In genomic region chr12:131027876-131028586, GRCh38 we compare ENCODE assay signal across 19 cellular contexts.
"Had no signal": no experiment of that assay in that cellular context is flagged by ENCODE, and none has a peak within 500 bp of the region (broad histone marks: within the 10 kb centered on the region; RNA-seq: fewer than 3 reads in every experiment).

No MANE protein-coding gene starts in this region.

- H3K36me3 ChIP-seq: ascending aorta, breast epithelium, prostate gland, thoracic aorta, vagina had no signal

- H3K27me3 ChIP-seq: ascending aorta, breast epithelium, vagina had no signal

- ATAC-seq: natural killer cell treated with Interleukin-12 subunit alpha and Interleukin-12 subunit beta and Interleukin-15 and Interleukin-18, amount 100 ng/mL, for 72 hours had no signal

- DNase-seq: activated naive CD4-positive, alpha-beta T cell treated with anti-CD3 and anti-CD28 coated beads for 36 hours; activated T-cell treated with anti-CD3 and anti-CD28 coated beads, Interleukin-2, amount 50 U/mL, for 1 hour; cerebellar nuclear complex; effector memory CD4-positive, alpha-beta T cell; foreskin melanocyte; stimulated activated CD4-positive, alpha-beta T cell treated with anti-CD3 and anti-CD28 coated beads, Interleukin-12 subunit alpha, Interleukin-12 subunit beta, amount 100 ng/mL, for 4 hours; stimulated activated CD4-positive, alpha-beta T cell treated with anti-CD3 and anti-CD28 coated beads, Interleukin-2, amount 100 ng/mL, for 24 hours; stomach; SW 1271 had no signal

- H3K4me3 Mint-ChIP-seq: activated naive CD4-positive, alpha-beta T cell treated with anti-CD3 and anti-CD28 coated beads for 36 hours; dendritic cell treated with granulocyte-macrophage colony-stimulating factor and Interleukin-4, amounts not matched to agents 40 ng/mL and 50 ng/mL, for 4 days; memory B cell; natural killer cell treated with Interleukin-12 subunit alpha and Interleukin-12 subunit beta and Interleukin-15 and Interleukin-18, amount 100 ng/mL, for 72 hours had no signal

- H3K4me1 ChIP-seq: ascending aorta, breast epithelium, prostate gland, stomach had no signal

- H3K36me3 Mint-ChIP-seq: immature natural killer cell; memory B cell; natural killer cell treated with Interleukin-12 subunit alpha and Interleukin-12 subunit beta and Interleukin-15 and Interleukin-18, amount 100 ng/mL, for 72 hours had no signal

- H3K9me3 ChIP-seq: ascending aorta, breast epithelium, prostate gland, stomach, thoracic aorta, vagina had no signal

- H3K9me3 Mint-ChIP-seq: activated naive CD4-positive, alpha-beta T cell treated with anti-CD3 and anti-CD28 coated beads for 36 hours; activated T-helper 2 cell treated with anti-CD3 and anti-CD28 coated beads, Interferon-gamma antibody, Interleukin-2, Interleukin-4, amounts not matched to agents 10 μg/mL and 5 μg/mL and 100 μg/mL, durations not matched to agents 14 hours and 24 hours and 36 hours; dendritic cell treated with granulocyte-macrophage colony-stimulating factor and Interleukin-4, amounts not matched to agents 40 ng/mL and 50 ng/mL, for 4 days; immature natural killer cell; memory B cell; natural killer cell treated with Interleukin-12 subunit alpha and Interleukin-12 subunit beta and Interleukin-15 and Interleukin-18, amount 100 ng/mL, for 72 hours had no signal

- H3K27ac ChIP-seq: ascending aorta, breast epithelium, prostate gland, stomach, thoracic aorta, vagina had no signal

- H3K4me3 ChIP-seq: ascending aorta, breast epithelium, prostate gland, stomach, thoracic aorta, vagina had no signal

- H3K27ac Mint-ChIP-seq: activated naive CD4-positive, alpha-beta T cell treated with anti-CD3 and anti-CD28 coated beads for 36 hours; activated T-helper 2 cell treated with anti-CD3 and anti-CD28 coated beads, Interferon-gamma antibody, Interleukin-2, Interleukin-4, amounts not matched to agents 10 μg/mL and 5 μg/mL and 100 μg/mL, durations not matched to agents 14 hours and 24 hours and 36 hours; dendritic cell treated with granulocyte-macrophage colony-stimulating factor and Interleukin-4, amounts not matched to agents 40 ng/mL and 50 ng/mL, for 4 days; memory B cell; natural killer cell treated with Interleukin-12 subunit alpha and Interleukin-12 subunit beta and Interleukin-15 and Interleukin-18, amount 100 ng/mL, for 72 hours had no signal
